ENCODE assay signal across 1 cellular context in the genomic region with DNA sequence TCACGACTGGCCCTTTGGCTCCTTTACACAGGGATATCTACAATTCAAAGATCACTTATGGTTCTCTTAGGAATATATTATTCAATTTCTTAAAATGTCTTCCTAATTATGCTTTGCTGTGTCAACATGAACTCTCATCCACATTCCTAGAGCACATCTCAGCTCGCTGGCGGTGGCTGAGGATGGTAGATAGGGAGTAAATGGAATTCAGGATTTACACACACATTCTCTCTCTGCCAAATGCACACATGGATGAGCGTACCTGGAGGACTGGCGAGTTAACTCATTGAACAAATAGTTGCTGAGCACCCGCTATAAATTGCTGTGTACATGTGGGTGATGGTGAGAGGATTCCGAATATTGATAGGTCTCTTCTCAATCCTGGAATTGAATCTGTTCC.
TF ChIP-seq lines count a peak whose summit lies in the region.

No MANE protein-coding gene starts in this region.

TF ChIP-seq in A549, 52 proteins besides CTCF, POLR2A, EP300 and RAD21:
- TF ChIP-seq ZC3H11A (IDR thresholded peaks at IDR 0.05) = no peak
- TF ChIP-seq MAFK (IDR thresholded peaks at IDR 0.05; ENCODE audit: partially characterized antibody) = no peak
- TF ChIP-seq, protein P1, sequence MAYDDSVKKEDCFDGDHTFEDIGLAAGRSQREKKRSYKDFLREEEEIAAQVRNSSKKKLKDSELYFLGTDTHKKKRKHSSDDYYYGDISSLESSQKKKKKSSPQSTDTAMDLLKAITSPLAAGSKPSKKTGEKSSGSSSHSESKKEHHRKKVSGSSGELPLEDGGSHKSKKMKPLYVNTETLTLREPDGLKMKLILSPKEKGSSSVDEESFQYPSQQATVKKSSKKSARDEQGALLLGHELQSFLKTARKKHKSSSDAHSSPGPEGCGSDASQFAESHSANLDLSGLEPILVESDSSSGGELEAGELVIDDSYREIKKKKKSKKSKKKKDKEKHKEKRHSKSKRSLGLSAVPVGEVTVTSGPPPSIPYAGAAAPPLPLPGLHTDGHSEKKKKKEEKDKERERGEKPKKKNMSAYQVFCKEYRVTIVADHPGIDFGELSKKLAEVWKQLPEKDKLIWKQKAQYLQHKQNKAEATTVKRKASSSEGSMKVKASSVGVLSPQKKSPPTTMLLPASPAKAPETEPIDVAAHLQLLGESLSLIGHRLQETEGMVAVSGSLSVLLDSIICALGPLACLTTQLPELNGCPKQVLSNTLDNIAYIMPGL (CRISPR knock-in tag; IDR thresholded peaks at IDR 0.05; ENCODE audit: borderline replicate concordance) = no peak
- TF ChIP-seq, protein P2, sequence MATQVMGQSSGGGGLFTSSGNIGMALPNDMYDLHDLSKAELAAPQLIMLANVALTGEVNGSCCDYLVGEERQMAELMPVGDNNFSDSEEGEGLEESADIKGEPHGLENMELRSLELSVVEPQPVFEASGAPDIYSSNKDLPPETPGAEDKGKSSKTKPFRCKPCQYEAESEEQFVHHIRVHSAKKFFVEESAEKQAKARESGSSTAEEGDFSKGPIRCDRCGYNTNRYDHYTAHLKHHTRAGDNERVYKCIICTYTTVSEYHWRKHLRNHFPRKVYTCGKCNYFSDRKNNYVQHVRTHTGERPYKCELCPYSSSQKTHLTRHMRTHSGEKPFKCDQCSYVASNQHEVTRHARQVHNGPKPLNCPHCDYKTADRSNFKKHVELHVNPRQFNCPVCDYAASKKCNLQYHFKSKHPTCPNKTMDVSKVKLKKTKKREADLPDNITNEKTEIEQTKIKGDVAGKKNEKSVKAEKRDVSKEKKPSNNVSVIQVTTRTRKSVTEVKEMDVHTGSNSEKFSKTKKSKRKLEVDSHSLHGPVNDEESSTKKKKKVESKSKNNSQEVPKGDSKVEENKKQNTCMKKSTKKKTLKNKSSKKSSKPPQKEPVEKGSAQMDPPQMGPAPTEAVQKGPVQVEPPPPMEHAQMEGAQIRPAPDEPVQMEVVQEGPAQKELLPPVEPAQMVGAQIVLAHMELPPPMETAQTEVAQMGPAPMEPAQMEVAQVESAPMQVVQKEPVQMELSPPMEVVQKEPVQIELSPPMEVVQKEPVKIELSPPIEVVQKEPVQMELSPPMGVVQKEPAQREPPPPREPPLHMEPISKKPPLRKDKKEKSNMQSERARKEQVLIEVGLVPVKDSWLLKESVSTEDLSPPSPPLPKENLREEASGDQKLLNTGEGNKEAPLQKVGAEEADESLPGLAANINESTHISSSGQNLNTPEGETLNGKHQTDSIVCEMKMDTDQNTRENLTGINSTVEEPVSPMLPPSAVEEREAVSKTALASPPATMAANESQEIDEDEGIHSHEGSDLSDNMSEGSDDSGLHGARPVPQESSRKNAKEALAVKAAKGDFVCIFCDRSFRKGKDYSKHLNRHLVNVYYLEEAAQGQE (IDR thresholded peaks at IDR 0.05) = no peak
- no peak for TF ChIP-seq MYC (IDR thresholded peaks at IDR 0.05; ENCODE audit: borderline replicate concordance, low read length)
